Comparison of ENCODE assay signal across 20 cellular contexts in genomic region chr5:80793354-80793753, GRCh38.
DNase-seq lines count a peak whose midpoint lies in the region; ATAC-seq, FAIRE-seq and TF ChIP-seq lines count a peak whose summit lies in the region.
"Had no signal": no experiment of that assay in that cellular context is flagged by ENCODE, and none has a peak within 500 bp of the region (broad histone marks: within the 10 kb centered on the region; RNA-seq: fewer than 3 reads in every experiment).

No MANE protein-coding gene starts in this region.

- TF ChIP-seq POLR2A in GM12878 (IDR thresholded peaks at IDR 0.05; ENCODE audit: low read depth, low read length) = no peak

- SMC1A ChIA-PET in GM12878 (lab: Charles Lee; ENCODE audit: uncharacterized antibody, unreplicated experiment) = interaction anchor here (0.8 kb wide), 1 partner anchor 74 kb away, joined by 3 read pairs; no protein-coding TSS in a partner anchor

- H3K4me1 ChIP-seq in GM12878 (ENCODE audit: control insufficient read depth, insufficient read depth, low read length) (peaks cover 7% of the 10 kb centered on the region; the same call in 1 of the 2 replicates), mesendoderm (ENCODE audit: control insufficient read depth, low read depth, low read length) (no peaks in the 10 kb centered on the region), GM23248 (ENCODE audit: insufficient read depth) (no peaks in the 10 kb centered on the region)
- H3K4me1 ChIP-seq: SJSA1 had no signal

- 93% methylated on average over 1 of the region's 1 CpG for WGBS in GM12878 (ENCODE audit: insufficient coverage, insufficient replicate concordance, low lambda C conversion rate, missing lambda C conversion rate)
- WGBS in mesendoderm (ENCODE audit: extremely low coverage, insufficient coverage, low lambda C conversion rate) = no CpG with 5 or more reads among the region's 1 CpG
- WGBS in GM23248 (ENCODE audit: low coverage in 1 of 2, low lambda C conversion rate in 2 of 2, missing lambda C conversion rate in 2 of 2), 2 experiments = 94 to 100% methylated on average over 1 of the region's 1 CpG

- H3K9me3 ChIP-seq in GM12878 (replicated peaks; ENCODE audit: control insufficient read depth, insufficient read depth, low read length) (no peaks in the 10 kb centered on the region), GM23248 (ENCODE audit: low read depth) (no peaks in the 10 kb centered on the region)
- H3K9me3 ChIP-seq: SJSA1 had no signal

- H2AK5ac ChIP-seq in mesendoderm (ENCODE audit: low read length) = no peak overlapping the region

- H3K4me3 ChIP-seq in GM12878 = no peak overlapping the region
- H3K4me3 ChIP-seq in mesendoderm (ENCODE audit: low read length) = no peak overlapping the region
- no peak overlapping the region for H3K4me3 ChIP-seq in GM23248
- H3K4me3 ChIP-seq: BLaER1 treated with 17β-estradiol and CSF1 and Interleukin-3, amounts not matched to agents 10 nM and 100 nM; SJSA1 had no signal

- no peak overlapping the region for H2BK15ac ChIP-seq in mesendoderm (replicated peaks; ENCODE audit: low read depth)

- H4K5ac ChIP-seq in mesendoderm (ENCODE audit: low read length) = no peak overlapping the region

- no peak for TF ChIP-seq EP300 in GM12878 (IDR thresholded peaks at IDR 0.05; ENCODE audit: borderline replicate concordance in 1 of 2, control insufficient read depth in 1 of 2, low read depth in 2 of 2, low read length in 2 of 2)

- H4K8ac ChIP-seq in mesendoderm (ENCODE audit: low read depth, low read length) = no peak overlapping the region

- no peaks in the 10 kb centered on the region for H3K9me2 ChIP-seq in GM23248 (ENCODE audit: insufficient read depth)

- TF ChIP-seq RAD21 in GM12878 (IDR thresholded peaks at IDR 0.05; ENCODE audit: insufficient read depth, low read depth, low read length) = no peak

- FAIRE-seq in GM19239 (lab: Jason Lieb, UNC) = peak; percentile 35
- FAIRE-seq in GM12878 (lab: Jason Lieb, UNC) = no peak
- FAIRE-seq: H1 had no signal

- H4K20me1 ChIP-seq in GM12878 (ENCODE audit: control insufficient read depth, insufficient read depth) = no peaks in the 10 kb centered on the region
- no peaks in the 10 kb centered on the region for H4K20me1 ChIP-seq in GM23248 (ENCODE audit: insufficient read depth)
- H4K20me1 ChIP-seq: BLaER1 treated with 17β-estradiol and CSF1 and Interleukin-3, amounts not matched to agents 10 nM and 100 nM had no signal

- H3K9ac ChIP-seq in GM12878 (ENCODE audit: control insufficient read depth, insufficient read depth, low read length) (no peak overlapping the region), mesendoderm (ENCODE audit: low read length) (no peak overlapping the region), GM23248 (no peak overlapping the region)
- H3K9ac ChIP-seq: BLaER1 treated with 17β-estradiol and CSF1 and Interleukin-3, amounts not matched to agents 10 nM and 100 nM; KMS-11 had no signal

- TF ChIP-seq CTCF in GM12878 (IDR thresholded peaks at IDR 0.05 in 2 of 3, conservative IDR thresholded peaks at IDR 0.05 in 1 of 3; ENCODE audit: control insufficient read depth in 2 of 3, extremely low read depth in 1 of 3, insufficient read depth in 1 of 3, low read depth in 3 of 3, low read length in 3 of 3) = no peak

- intact Hi-C loops in GM12878 (cut with micrococcal nuclease; ENCODE audit: unreplicated experiment) (no loop called here), Right ventricle myocardium superior (cut with DNase I) (loop anchor here (10.0 kb wide), 1 partner anchor 371 kb away; no protein-coding TSS in a partner anchor)

- no peaks in the 10 kb centered on the region for H3F3A ChIP-seq in GM23248 (ENCODE audit: insufficient read depth)

- POLR2A ChIA-PET in GM12878 (lab: Charles Lee) = no interaction called here

- no peaks in the 10 kb centered on the region for H3K79me1 ChIP-seq in mesendoderm (ENCODE audit: low read length)

- H3K36me3 ChIP-seq in GM12878 (ENCODE audit: control insufficient read depth in 2 of 2, insufficient read depth in 2 of 2, low read length in 1 of 2) (peaks cover 0 to 1% of the 10 kb centered on the region in 2 experiments; a peak in 2 of 4 replicates), mesendoderm (ENCODE audit: control insufficient read depth, insufficient read depth, low read length) (no peaks in the 10 kb centered on the region), GM23248 (ENCODE audit: low read depth) (peaks cover 15% of the 10 kb centered on the region)

- no peaks in the 10 kb centered on the region for H3K79me2 ChIP-seq in GM12878 (ENCODE audit: control insufficient read depth, insufficient read depth, low read length)
- no peaks in the 10 kb centered on the region for H3K79me2 ChIP-seq in mesendoderm (ENCODE audit: control insufficient read depth, insufficient read depth, low read length)
- H3K79me2 ChIP-seq in GM23248 (ENCODE audit: insufficient read depth) = no peaks in the 10 kb centered on the region

- BruUV-seq in GM12878 (replicated peaks; lab: Mats Ljungman, UMichigan) = no TSS peak

- no peak overlapping the region for H3K56ac ChIP-seq in mesendoderm (ENCODE audit: low read length)

- H3K23ac ChIP-seq in mesendoderm (ENCODE audit: low read length) = no peak overlapping the region

- H3K27me3 ChIP-seq in GM12878 (replicated peaks in 1 of 2; ENCODE audit: control insufficient read depth in 2 of 2, insufficient read depth in 2 of 2, low read length in 1 of 2) (no peaks in the 10 kb centered on the region), mesendoderm (ENCODE audit: insufficient read depth, low read length, poor library complexity) (no peaks in the 10 kb centered on the region), GM23248 (replicated peaks; ENCODE audit: insufficient read depth) (no peaks in the 10 kb centered on the region)
- H3K27me3 ChIP-seq: BLaER1 treated with 17β-estradiol and CSF1 and Interleukin-3, amounts not matched to agents 10 nM and 100 nM; SJSA1 had no signal

- no peak for ATAC-seq in GM12878
- ATAC-seq in HG03280 (IDR thresholded peaks at IDR 0.05; ENCODE audit: unreplicated experiment) = no peak
- ATAC-seq in Right ventricle myocardium superior (ENCODE audit: poor library complexity) = no peak
- ATAC-seq: CD8-positive, alpha-beta T cell had no signal

- no peak overlapping the region for H3K18ac ChIP-seq in mesendoderm (ENCODE audit: low read length)

- no peak overlapping the region for H2BK120ac ChIP-seq in mesendoderm (ENCODE audit: low read depth, low read length)

- DNase-seq in GM19239 (ENCODE audit: insufficient read length, low spot score) (no peak), MV-4-11 (lab: John Stamatoyannopoulos, UW) (peak; percentile 39), GM12878 (ENCODE audit: low read depth, low spot score) (no peak), mesendoderm (peak; percentile 30), GM23248 (no peak), DMS 273 (lab: John Stamatoyannopoulos, UW; ENCODE audit: unreplicated experiment) (no peak), Right ventricle myocardium superior (no peak)
- DNase-seq: Calu3; CD8-positive, alpha-beta T cell; NCI-H1105; NCI-H1694; NCI-H2081 treated with DMSO at 0.1 percent for 48 hours; NCI-H748 treated with DMSO at 0.1 percent for 48 hours; NK-92 treated with Interleukin-12 subunit alpha and Interleukin-12 subunit beta, amount 100 ng/mL, for 24 hours had no signal

- no peak overlapping the region for H3K4ac ChIP-seq in mesendoderm (ENCODE audit: low read depth, low read length)

- H3K4me2 ChIP-seq in GM12878 (ENCODE audit: control insufficient read depth, insufficient read depth) = no peak overlapping the region
- H3K4me2 ChIP-seq in mesendoderm (ENCODE audit: low read length) = no peak overlapping the region
- H3K4me2 ChIP-seq in GM23248 (ENCODE audit: unreplicated experiment) = no peak overlapping the region
- H3K4me2 ChIP-seq: BLaER1 treated with 17β-estradiol and CSF1 and Interleukin-3, amounts not matched to agents 10 nM and 100 nM; KMS-11 had no signal

- RAD21 ChIA-PET in GM12878 (lab: Charles Lee; ENCODE audit: unreplicated experiment) = no interaction called here

- no peak overlapping the region for H2BK5ac ChIP-seq in mesendoderm (ENCODE audit: low read length)

- H2AFZ ChIP-seq in GM12878 (ENCODE audit: control insufficient read depth, low read depth, low read length) (no peak overlapping the region), GM23248 (no peak overlapping the region)

- in situ Hi-C loops in GM12878 (cut with MboI) = no loop called here
- in situ Hi-C loops in GM23248 (cut with MboI) = no loop called here

- CTCF ChIA-PET in GM12878 (lab: Yijun Ruan, JAX) = no interaction called here

- H3K27ac ChIP-seq in GM12878 (ENCODE audit: control insufficient read depth, insufficient read depth) (no peak overlapping the region), mesendoderm (ENCODE audit: low read depth, low read length) (no peak overlapping the region), GM23248 (no peak overlapping the region)
- H3K27ac ChIP-seq: BLaER1 treated with 17β-estradiol and CSF1 and Interleukin-3, amounts not matched to agents 10 nM and 100 nM; HL-60; KMS-11; SJSA1 had no signal

TF ChIP-seq in GM12878, 131 proteins besides CTCF, POLR2A, EP300 and RAD21 (continues in another document):
- no peak for TF ChIP-seq SMC3 (IDR thresholded peaks at IDR 0.05; ENCODE audit: borderline replicate concordance, low read length)
- no peak for TF ChIP-seq BHLHE40 (IDR thresholded peaks at IDR 0.05; ENCODE audit: borderline replicate concordance in 1 of 2, low read depth in 2 of 2, low read length in 1 of 2)
- TF ChIP-seq SREBF2 (IDR thresholded peaks at IDR 0.05; ENCODE audit: low read length) = no peak
- no peak for TF ChIP-seq HDGF (IDR thresholded peaks at IDR 0.05)
- TF ChIP-seq, protein P1, sequence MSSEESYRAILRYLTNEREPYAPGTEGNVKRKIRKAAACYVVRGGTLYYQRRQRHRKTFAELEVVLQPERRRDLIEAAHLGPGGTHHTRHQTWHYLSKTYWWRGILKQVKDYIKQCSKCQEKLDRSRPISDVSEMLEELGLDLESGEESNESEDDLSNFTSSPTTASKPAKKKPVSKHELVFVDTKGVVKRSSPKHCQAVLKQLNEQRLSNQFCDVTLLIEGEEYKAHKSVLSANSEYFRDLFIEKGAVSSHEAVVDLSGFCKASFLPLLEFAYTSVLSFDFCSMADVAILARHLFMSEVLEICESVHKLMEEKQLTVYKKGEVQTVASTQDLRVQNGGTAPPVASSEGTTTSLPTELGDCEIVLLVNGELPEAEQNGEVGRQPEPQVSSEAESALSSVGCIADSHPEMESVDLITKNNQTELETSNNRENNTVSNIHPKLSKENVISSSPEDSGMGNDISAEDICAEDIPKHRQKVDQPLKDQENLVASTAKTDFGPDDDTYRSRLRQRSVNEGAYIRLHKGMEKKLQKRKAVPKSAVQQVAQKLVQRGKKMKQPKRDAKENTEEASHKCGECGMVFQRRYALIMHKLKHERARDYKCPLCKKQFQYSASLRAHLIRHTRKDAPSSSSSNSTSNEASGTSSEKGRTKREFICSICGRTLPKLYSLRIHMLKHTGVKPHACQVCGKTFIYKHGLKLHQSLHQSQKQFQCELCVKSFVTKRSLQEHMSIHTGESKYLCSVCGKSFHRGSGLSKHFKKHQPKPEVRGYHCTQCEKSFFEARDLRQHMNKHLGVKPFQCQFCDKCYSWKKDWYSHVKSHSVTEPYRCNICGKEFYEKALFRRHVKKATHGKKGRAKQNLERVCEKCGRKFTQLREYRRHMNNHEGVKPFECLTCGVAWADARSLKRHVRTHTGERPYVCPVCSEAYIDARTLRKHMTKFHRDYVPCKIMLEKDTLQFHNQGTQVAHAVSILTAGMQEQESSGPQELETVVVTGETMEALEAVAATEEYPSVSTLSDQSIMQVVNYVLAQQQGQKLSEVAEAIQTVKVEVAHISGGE (CRISPR knock-in tag; IDR thresholded peaks at IDR 0.05) = no peak

Comparison
In these comparisons a context has a peak if more than half of its experiments do, and no peak if none do; other contexts are left out.
1. DNase-seq: peak in MV-4-11 (single experiment) and mesendoderm (single experiment); none in GM19239 (single experiment), GM12878 (single experiment), GM23248 (single experiment), DMS 273 (single experiment) and Right ventricle myocardium superior (single experiment).